11 cellular contexts compared by ENCODE assay signal in genomic region chr11:2813141-2813908, GRCh38.
A peak's percentile ranks its signal among the peaks of the same experiment; 100 is the strongest.
DNase-seq lines count a peak whose midpoint lies in the region; ATAC-seq and TF ChIP-seq lines count a peak whose summit lies in the region.
"Had no signal": no experiment of that assay in that cellular context is flagged by ENCODE, and none has a peak within 500 bp of the region (broad histone marks: within the 10 kb centered on the region; RNA-seq: fewer than 3 reads in every experiment).

No MANE protein-coding gene starts in this region.

- H3K27ac Mint-ChIP-seq in osteocyte (ENCODE audit: unreplicated experiment), result no peak overlapping the region
- H3K27ac Mint-ChIP-seq: activated T-helper 2 cell treated with anti-CD3 and anti-CD28 coated beads, Interferon-gamma antibody, Interleukin-2, Interleukin-4, amounts not matched to agents 10 μg/mL and 5 μg/mL and 100 μg/mL, durations not matched to agents 14 hours and 24 hours and 36 hours had no signal

- no peak for ATAC-seq in HG03565 (IDR thresholded peaks at IDR 0.05; ENCODE audit: unreplicated experiment)

- H3K4me3 Mint-ChIP-seq in osteocyte (ENCODE audit: unreplicated experiment), result no peak overlapping the region

- H3K9me3 Mint-ChIP-seq in osteocyte (ENCODE audit: unreplicated experiment), result peaks cover 16% of the 10 kb centered on the region

- DNase-seq in H4 (ENCODE audit: low spot score) (peak; percentile 64), NCI-H2227 (lab: John Stamatoyannopoulos, UW; ENCODE audit: unreplicated experiment) (peak; percentile 66), fibroblast of peridontal ligament (ENCODE audit: extremely low read depth) (peak; percentile 7), posterior vena cava (ENCODE audit: low spot score) (peak; percentile 30), NCI-H187 treated with DMSO at 0.1 percent for 48 hours (lab: John Stamatoyannopoulos, UW) (no peak), osteocyte (ENCODE audit: extremely low spot score, unreplicated experiment) (no peak)
- DNase-seq: DMS153; hippocampal formation; naive thymus-derived CD4-positive, alpha-beta T cell had no signal

- no peaks in the 10 kb centered on the region for H3K36me3 Mint-ChIP-seq in osteocyte (ENCODE audit: unreplicated experiment)

- no peak for TF ChIP-seq CTCF in osteocyte (IDR thresholded peaks at IDR 0.05)

- H3K27me3 Mint-ChIP-seq in osteocyte (ENCODE audit: unreplicated experiment), result peaks cover 10% of the 10 kb centered on the region

- H3K4me1 Mint-ChIP-seq in osteocyte (ENCODE audit: unreplicated experiment), result peaks cover 27% of the 10 kb centered on the region

- intact Hi-C loops in posterior vena cava (cut with DNase I), result no loop called here

Comparison
In these comparisons a context has a peak if more than half of its experiments do, and no peak if none do; other contexts are left out.
1. DNase-seq: peak in H4 (single experiment), NCI-H2227 (single experiment), fibroblast of peridontal ligament (single experiment) and posterior vena cava (single experiment); none in NCI-H187 treated with DMSO at 0.1 percent for 48 hours (single experiment) and osteocyte (single experiment).